In the genomic region with DNA sequence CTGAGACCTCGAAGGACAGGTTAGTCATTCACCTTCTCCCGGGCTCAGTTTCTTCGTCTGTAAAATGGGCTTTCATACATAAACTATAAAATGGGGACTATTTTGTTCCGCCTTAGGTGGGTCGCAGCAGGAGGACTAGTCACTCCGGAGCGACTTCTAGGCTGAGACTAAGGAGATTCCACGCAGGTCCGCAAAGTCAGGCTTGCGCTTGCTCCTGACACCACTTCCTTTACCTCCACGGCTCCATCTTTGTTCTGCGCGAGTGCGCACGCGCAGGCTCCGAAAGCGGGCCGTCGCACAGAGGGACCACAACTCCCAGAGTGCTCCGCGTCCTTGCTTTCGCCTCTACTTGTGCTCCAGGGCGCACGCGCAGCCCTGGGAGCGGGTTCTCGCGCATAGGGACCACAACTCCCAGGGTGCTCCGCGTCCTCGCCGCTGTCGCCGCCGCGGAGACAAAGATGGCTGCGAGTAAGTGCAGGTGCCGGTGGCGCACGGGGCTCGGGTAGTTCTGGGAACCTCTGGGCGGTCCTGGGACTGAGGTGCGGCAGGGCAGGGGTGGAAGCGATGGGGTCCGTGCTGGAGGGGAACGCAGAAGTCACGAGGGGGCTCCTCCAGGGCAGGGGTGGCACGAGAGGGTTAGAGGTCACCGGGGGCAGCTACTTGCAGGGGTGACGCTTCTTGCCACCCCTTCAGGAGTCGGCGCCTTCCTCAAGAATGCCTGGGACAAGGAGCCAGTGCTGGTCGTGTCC, we compare ENCODE assay signal across 8 cellular contexts. TPM values are rescaled to one million over a fixed set of nuclear protein-coding genes. Genes with fewer than 3 reads are reported as not detected.
DNase-seq lines count a peak whose midpoint lies in the region; ATAC-seq and TF ChIP-seq lines count a peak whose summit lies in the region.

A gene (plus strand): TSS at position 435 of the 749 bp plus-strand sequence. CDS start 24 bp downstream, at position 459.

- H3K4me3 ChIP-seq in SU-DHL-6 (ENCODE audit: insufficient read depth, low read length, poor library complexity, severe bottlenecking) (peak within 1 kb of the TSS; percentile 83), thymus (ENCODE audit: low read length) (peak within 1 kb of the TSS; percentile 68)

- no peaks in the 10 kb centered on the region for H3F3A ChIP-seq in SU-DHL-6 (ENCODE audit: insufficient read depth)

- peaks cover 16% of the 10 kb centered on the region for H3K79me2 ChIP-seq in SU-DHL-6 (ENCODE audit: insufficient read depth, low read length)

- H3K27me3 Mint-ChIP-seq in activated naive CD8-positive, alpha-beta T cell treated with anti-CD3 and anti-CD28 coated beads, Interleukin-2, amount 10 ng/mL, durations not matched to agents 7 days and 5 days: no peaks in the 10 kb centered on the region
- H3K27me3 Mint-ChIP-seq in osteocyte (ENCODE audit: unreplicated experiment): no peaks in the 10 kb centered on the region

- H3K27ac Mint-ChIP-seq in activated naive CD8-positive, alpha-beta T cell treated with anti-CD3 and anti-CD28 coated beads, Interleukin-2, amount 10 ng/mL, durations not matched to agents 7 days and 5 days: peak within 1 kb of the TSS; percentile 94
- H3K27ac Mint-ChIP-seq in osteocyte (ENCODE audit: unreplicated experiment): peak within 1 kb of the TSS; percentile 87

- H3K27me3 ChIP-seq in SU-DHL-6 (ENCODE audit: low read length) (no peaks in the 10 kb centered on the region), thymus (ENCODE audit: control insufficient read depth, insufficient read depth) (no peaks in the 10 kb centered on the region)

- H3K36me3 Mint-ChIP-seq in activated naive CD8-positive, alpha-beta T cell treated with anti-CD3 and anti-CD28 coated beads, Interleukin-2, amount 10 ng/mL, durations not matched to agents 7 days and 5 days: peaks cover 12% of the 10 kb centered on the region
- H3K36me3 Mint-ChIP-seq in osteocyte (ENCODE audit: unreplicated experiment): peaks cover 7% of the 10 kb centered on the region

- H3K9me2 ChIP-seq in SU-DHL-6 (replicated peaks; ENCODE audit: insufficient read depth, low read length): no peaks in the 10 kb centered on the region

- peak within 1 kb of the TSS; percentile 87 for H3K4me2 ChIP-seq in SU-DHL-6 (ENCODE audit: low read depth, low read length, poor library complexity, severe bottlenecking)

- H3K4me1 ChIP-seq in thymus (ENCODE audit: control insufficient read depth, insufficient read depth, low read length): peaks cover 5% of the 10 kb centered on the region

- H3K4me1 Mint-ChIP-seq in activated naive CD8-positive, alpha-beta T cell treated with anti-CD3 and anti-CD28 coated beads, Interleukin-2, amount 10 ng/mL, durations not matched to agents 7 days and 5 days: peaks cover 13% of the 10 kb centered on the region
- peaks cover 9% of the 10 kb centered on the region for H3K4me1 Mint-ChIP-seq in osteocyte (ENCODE audit: unreplicated experiment)

- H3K27ac ChIP-seq in SU-DHL-6 (ENCODE audit: low read depth, low read length) (no peak within 1 kb of the TSS), thymus (ENCODE audit: low read depth) (peak within 1 kb of the TSS; percentile 77)

- intact Hi-C loops in head of caudate nucleus (cut with DNase I): loop anchor here (1.0 kb wide), 1 partner anchor 13 kb away; a partner anchor contains a TSS

- peak within 1 kb of the TSS; percentile 84 for H3K9ac ChIP-seq in SU-DHL-6 (ENCODE audit: low read length)

- no peak for TF ChIP-seq CTCF in SU-DHL-6 (IDR thresholded peaks at IDR 0.05; ENCODE audit: insufficient read depth, low read length, poor library complexity, severe bottlenecking)
- TF ChIP-seq CTCF in osteocyte (IDR thresholded peaks at IDR 0.05): no peak

- no peaks in the 10 kb centered on the region for H4K20me1 ChIP-seq in SU-DHL-6 (ENCODE audit: low read depth, low read length)

- H3K36me3 ChIP-seq in SU-DHL-6 (ENCODE audit: low read length): no peaks in the 10 kb centered on the region
- peaks cover 23% of the 10 kb centered on the region for H3K36me3 ChIP-seq in thymus (ENCODE audit: control insufficient read depth, insufficient read depth)

- peak within 1 kb of the TSS; percentile 88 for H2AFZ ChIP-seq in SU-DHL-6 (ENCODE audit: low read depth, low read length, severe bottlenecking)

- DNase-seq in NCI-H128 (lab: John Stamatoyannopoulos, UW; ENCODE audit: unreplicated experiment): peak; percentile 91
- DNase-seq in activated naive CD8-positive, alpha-beta T cell treated with anti-CD3 and anti-CD28 coated beads, Interleukin-2, amount 10 ng/mL, durations not matched to agents 7 days and 5 days: peak; percentile 98
- DNase-seq in head of caudate nucleus: peak; percentile 95 to 99 (median 98)
- DNase-seq in osteocyte (ENCODE audit: extremely low spot score, unreplicated experiment): peak; percentile 99

- POLR2A ChIA-PET in activated naive CD8-positive, alpha-beta T cell treated with anti-CD3 and anti-CD28 coated beads, Interleukin-2, amount 10 ng/mL, durations not matched to agents 7 days and 5 days (lab: Charles Lee): interaction anchor here (0.7 to 2.1 kb wide), 4 partner anchors 12 to 87 kb away, joined by 3 to 14 read pairs (median 6); a partner anchor contains a TSS

- H3K4me3 Mint-ChIP-seq in activated naive CD8-positive, alpha-beta T cell treated with anti-CD3 and anti-CD28 coated beads, Interleukin-2, amount 10 ng/mL, durations not matched to agents 7 days and 5 days: peak within 1 kb of the TSS; percentile 97
- H3K4me3 Mint-ChIP-seq in osteocyte (ENCODE audit: unreplicated experiment): peak within 1 kb of the TSS; percentile 99

- H3K9me3 ChIP-seq in SU-DHL-6 (ENCODE audit: insufficient read depth, low read length) (no peaks in the 10 kb centered on the region), thymus (ENCODE audit: control insufficient read depth) (no peaks in the 10 kb centered on the region)

- peak; percentile 54 for TF ChIP-seq POLR2A in GM10847 (IDR thresholded peaks at IDR 0.05; ENCODE audit: extremely low read depth, insufficient read length)

- peak; percentile 96 for ATAC-seq in HG02678 (IDR thresholded peaks at IDR 0.05; ENCODE audit: unreplicated experiment)
- ATAC-seq in activated naive CD8-positive, alpha-beta T cell treated with anti-CD3 and anti-CD28 coated beads, Interleukin-2, amount 10 ng/mL, durations not matched to agents 7 days and 5 days (ENCODE audit: low read depth): peak; percentile 98

- WGBS in thymus: 4% methylated on average over 54 of the region's 54 CpGs

- no peaks in the 10 kb centered on the region for H3K9me3 Mint-ChIP-seq in activated naive CD8-positive, alpha-beta T cell treated with anti-CD3 and anti-CD28 coated beads, Interleukin-2, amount 10 ng/mL, durations not matched to agents 7 days and 5 days
- H3K9me3 Mint-ChIP-seq in osteocyte (ENCODE audit: unreplicated experiment): no peaks in the 10 kb centered on the region

RNA-seq across cellular contexts. Expression of the gene that starts here (rescaled TPM):
- 100 to 1,000 TPM; 134 to 135 TPM for total RNA-seq in activated naive CD8-positive, alpha-beta T cell treated with anti-CD3 and anti-CD28 coated beads, Interleukin-2, amount 10 ng/mL, durations not matched to agents 7 days and 5 days
- 114 and 132 TPM in 2 replicates for total RNA-seq in osteocyte
- polyA plus RNA-seq in thymus: 190 TPM
